Comparison of ENCODE assay signal across 10 cellular contexts in genomic region chr2:20667531-20668401, GRCh38. TPM values are rescaled to one million over a fixed set of nuclear protein-coding genes. Genes with fewer than 3 reads are reported as not detected.
A peak's percentile ranks its signal among the peaks of the same experiment; 100 is the strongest.
DNase-seq lines count a peak whose midpoint lies in the region; ATAC-seq, FAIRE-seq and TF ChIP-seq lines count a peak whose summit lies in the region.
"Had no signal": no experiment of that assay in that cellular context is flagged by ENCODE, and none has a peak within 500 bp of the region (broad histone marks: within the 10 kb centered on the region; RNA-seq: fewer than 3 reads in every experiment).

No MANE protein-coding gene starts in this region.

- H3K36me3 Mint-ChIP-seq in activated CD8-positive, alpha-beta T cell treated with anti-CD3 and anti-CD28 coated beads for 36 hours (ENCODE audit: low read depth): no peaks in the 10 kb centered on the region
- H3K36me3 Mint-ChIP-seq in activated CD8-positive, alpha-beta T cell treated with anti-CD3 and anti-CD28 coated beads, Interleukin-2, amount 10 ng/mL, durations not matched to agents 7 days and 5 days (ENCODE audit: low read depth): no peaks in the 10 kb centered on the region
- no peaks in the 10 kb centered on the region for H3K36me3 Mint-ChIP-seq in activated T-helper 2 cell treated with anti-CD3 and anti-CD28 coated beads, Interferon-gamma antibody, Interleukin-2, Interleukin-4, amounts not matched to agents 10 μg/mL and 5 μg/mL and 100 μg/mL, durations not matched to agents 14 hours and 24 hours and 36 hours (ENCODE audit: low read depth)
- H3K36me3 Mint-ChIP-seq: activated naive CD8-positive, alpha-beta T cell treated with anti-CD3 and anti-CD28 coated beads, Interleukin-2, amount 10 ng/mL, durations not matched to agents 7 days and 5 days had no signal

- H3K27me3 Mint-ChIP-seq in activated CD8-positive, alpha-beta T cell treated with anti-CD3 and anti-CD28 coated beads for 36 hours: peaks cover 69% of the 10 kb centered on the region
- peaks cover 68% of the 10 kb centered on the region for H3K27me3 Mint-ChIP-seq in activated CD8-positive, alpha-beta T cell treated with anti-CD3 and anti-CD28 coated beads, Interleukin-2, amount 10 ng/mL, durations not matched to agents 7 days and 5 days (ENCODE audit: low read depth)
- peaks cover 60% of the 10 kb centered on the region for H3K27me3 Mint-ChIP-seq in activated T-helper 2 cell treated with anti-CD3 and anti-CD28 coated beads, Interferon-gamma antibody, Interleukin-2, Interleukin-4, amounts not matched to agents 10 μg/mL and 5 μg/mL and 100 μg/mL, durations not matched to agents 14 hours and 24 hours and 36 hours (ENCODE audit: low read depth)

- H3K4me3 ChIP-seq in kidney (ENCODE audit: low read length in 2 of 2) (peak overlapping the region; percentile 61 to 66), thymus (ENCODE audit: low read length) (peak overlapping the region; percentile 33), thyroid gland (replicated peaks in 1 of 3) (no peak overlapping the region)

- peak overlapping the region; percentile 28 for H3K4me3 Mint-ChIP-seq in activated CD8-positive, alpha-beta T cell treated with anti-CD3 and anti-CD28 coated beads for 36 hours
- no peak overlapping the region for H3K4me3 Mint-ChIP-seq in activated CD8-positive, alpha-beta T cell treated with anti-CD3 and anti-CD28 coated beads, Interleukin-2, amount 10 ng/mL, durations not matched to agents 7 days and 5 days
- peak overlapping the region; percentile 49 for H3K4me3 Mint-ChIP-seq in activated T-helper 2 cell treated with anti-CD3 and anti-CD28 coated beads, Interferon-gamma antibody, Interleukin-2, Interleukin-4, amounts not matched to agents 10 μg/mL and 5 μg/mL and 100 μg/mL, durations not matched to agents 14 hours and 24 hours and 36 hours (ENCODE audit: low read depth)
- H3K4me3 Mint-ChIP-seq: activated naive CD8-positive, alpha-beta T cell treated with anti-CD3 and anti-CD28 coated beads, Interleukin-2, amount 10 ng/mL, durations not matched to agents 7 days and 5 days had no signal

- H3K4me1 Mint-ChIP-seq in activated CD8-positive, alpha-beta T cell treated with anti-CD3 and anti-CD28 coated beads for 36 hours (ENCODE audit: low read depth): peaks cover 16% of the 10 kb centered on the region
- H3K4me1 Mint-ChIP-seq in activated CD8-positive, alpha-beta T cell treated with anti-CD3 and anti-CD28 coated beads, Interleukin-2, amount 10 ng/mL, durations not matched to agents 7 days and 5 days (ENCODE audit: low read depth): peaks cover 14% of the 10 kb centered on the region
- H3K4me1 Mint-ChIP-seq in activated T-helper 2 cell treated with anti-CD3 and anti-CD28 coated beads, Interferon-gamma antibody, Interleukin-2, Interleukin-4, amounts not matched to agents 10 μg/mL and 5 μg/mL and 100 μg/mL, durations not matched to agents 14 hours and 24 hours and 36 hours (ENCODE audit: low read depth): no peaks in the 10 kb centered on the region

- H3K36me3 ChIP-seq in kidney (ENCODE audit: control insufficient read depth in 1 of 2, insufficient read depth in 2 of 2, low read length in 2 of 2) (no peaks in the 10 kb centered on the region), thymus (ENCODE audit: control insufficient read depth, insufficient read depth) (no peaks in the 10 kb centered on the region), thyroid gland (no peaks in the 10 kb centered on the region)

- no peak for ATAC-seq in activated CD8-positive, alpha-beta T cell treated with anti-CD3 and anti-CD28 coated beads for 36 hours
- no peak for ATAC-seq in activated CD8-positive, alpha-beta T cell treated with anti-CD3 and anti-CD28 coated beads, Interleukin-2, amount 10 ng/mL, durations not matched to agents 7 days and 5 days

- TF ChIP-seq CTCF in activated CD8-positive, alpha-beta T cell treated with anti-CD3 and anti-CD28 coated beads for 36 hours (IDR thresholded peaks at IDR 0.05): no peak
- TF ChIP-seq CTCF in kidney (IDR thresholded peaks at IDR 0.05; ENCODE audit: borderline replicate concordance, extremely low read depth, insufficient read depth) (no peak), thyroid gland (IDR thresholded peaks at IDR 0.05) (no peak)

- H3K27ac ChIP-seq in kidney (ENCODE audit: low read depth in 2 of 2, low read length in 2 of 2): peak overlapping the region; percentile 6 to 53
- no peak overlapping the region for H3K27ac ChIP-seq in thymus (ENCODE audit: low read depth)
- no peak overlapping the region for H3K27ac ChIP-seq in thyroid gland
- H3K27ac ChIP-seq: KMS-11 had no signal

- TF ChIP-seq POLR2A in thyroid gland (IDR thresholded peaks at IDR 0.05): no peak

- no peak for DNase-seq in activated CD8-positive, alpha-beta T cell treated with anti-CD3 and anti-CD28 coated beads for 36 hours
- DNase-seq in activated CD8-positive, alpha-beta T cell treated with anti-CD3 and anti-CD28 coated beads, Interleukin-2, amount 10 ng/mL, durations not matched to agents 7 days and 5 days: no peak
- DNase-seq in activated T-helper 2 cell treated with anti-CD3 and anti-CD28 coated beads, Interferon-gamma antibody, Interleukin-2, Interleukin-4, amounts not matched to agents 10 μg/mL and 5 μg/mL and 100 μg/mL, durations not matched to agents 14 hours and 24 hours and 36 hours (ENCODE audit: low spot score): no peak
- DNase-seq in kidney (peak; percentile 80), GM19240 (ENCODE audit: insufficient read length, low spot score) (no peak), thyroid gland (no peak)
- no peak for DNase-seq in stimulated activated CD4-positive, alpha-beta T cell treated with anti-CD3 and anti-CD28 coated beads, Interleukin-4, amount 100 ng/mL, for 1 hour
- DNase-seq: activated naive CD8-positive, alpha-beta T cell treated with anti-CD3 and anti-CD28 coated beads, Interleukin-2, amount 10 ng/mL, durations not matched to agents 7 days and 5 days had no signal

- intact Hi-C loops in activated CD8-positive, alpha-beta T cell treated with anti-CD3 and anti-CD28 coated beads for 36 hours (cut with micrococcal nuclease): no loop called here
- intact Hi-C loops in activated T-helper 2 cell treated with anti-CD3 and anti-CD28 coated beads, Interferon-gamma antibody, Interleukin-2, Interleukin-4, amounts not matched to agents 10 μg/mL and 5 μg/mL and 100 μg/mL, durations not matched to agents 14 hours and 24 hours and 36 hours (cut with micrococcal nuclease): loop anchor here (5.0 to 10.0 kb wide), 2 partner anchors 447 to 1315 kb away; no protein-coding TSS in a partner anchor
- intact Hi-C loops in kidney (cut with DNase I): no loop called here
- intact Hi-C loops in thyroid gland (cut with DNase I): no loop called here

- POLR2A ChIA-PET in activated CD8-positive, alpha-beta T cell treated with anti-CD3 and anti-CD28 coated beads for 36 hours (lab: Charles Lee): interaction anchor here (0.6 kb wide), 1 partner anchor 97 kb away, joined by 3 read pairs; no protein-coding TSS in a partner anchor
- POLR2A ChIA-PET in activated CD8-positive, alpha-beta T cell treated with anti-CD3 and anti-CD28 coated beads, Interleukin-2, amount 10 ng/mL, durations not matched to agents 7 days and 5 days (lab: Charles Lee): no interaction called here

- no peaks in the 10 kb centered on the region for H3K9me3 Mint-ChIP-seq in activated CD8-positive, alpha-beta T cell treated with anti-CD3 and anti-CD28 coated beads for 36 hours
- H3K9me3 Mint-ChIP-seq in activated CD8-positive, alpha-beta T cell treated with anti-CD3 and anti-CD28 coated beads, Interleukin-2, amount 10 ng/mL, durations not matched to agents 7 days and 5 days (ENCODE audit: insufficient read depth): no peaks in the 10 kb centered on the region
- H3K9me3 Mint-ChIP-seq in activated T-helper 2 cell treated with anti-CD3 and anti-CD28 coated beads, Interferon-gamma antibody, Interleukin-2, Interleukin-4, amounts not matched to agents 10 μg/mL and 5 μg/mL and 100 μg/mL, durations not matched to agents 14 hours and 24 hours and 36 hours: no peaks in the 10 kb centered on the region
- H3K9me3 Mint-ChIP-seq: activated naive CD8-positive, alpha-beta T cell treated with anti-CD3 and anti-CD28 coated beads, Interleukin-2, amount 10 ng/mL, durations not matched to agents 7 days and 5 days had no signal

- H3K4me1 ChIP-seq in kidney (ENCODE audit: control insufficient read depth in 1 of 2, insufficient read depth in 1 of 2, low read depth in 1 of 2, low read length in 2 of 2) (peaks cover 13 to 24% of the 10 kb centered on the region in 2 donors), thymus (ENCODE audit: control insufficient read depth, insufficient read depth, low read length) (no peaks in the 10 kb centered on the region), thyroid gland (peaks cover 20 to 32% of the 10 kb centered on the region in 2 donors)

- CTCF ChIA-PET in activated CD8-positive, alpha-beta T cell treated with anti-CD3 and anti-CD28 coated beads for 36 hours (lab: Charles Lee): no interaction called here
- CTCF ChIA-PET in activated CD8-positive, alpha-beta T cell treated with anti-CD3 and anti-CD28 coated beads, Interleukin-2, amount 10 ng/mL, durations not matched to agents 7 days and 5 days (lab: Charles Lee): interaction anchor here (0.8 to 1.6 kb wide), 2 partner anchors 221 to 294 kb away, joined by 3 to 5 read pairs; partner anchors contain the start of gene RHOB

- no peaks in the 10 kb centered on the region for H3K9me3 ChIP-seq in kidney (ENCODE audit: control insufficient read depth in 1 of 2, low read length in 2 of 2)
- no peaks in the 10 kb centered on the region for H3K9me3 ChIP-seq in thymus (ENCODE audit: control insufficient read depth)
- H3K9me3 ChIP-seq in thyroid gland: no peaks in the 10 kb centered on the region

- H3K27me3 ChIP-seq in thymus (ENCODE audit: control insufficient read depth, insufficient read depth): peaks cover 86% of the 10 kb centered on the region
- peaks cover 55% of the 10 kb centered on the region for H3K27me3 ChIP-seq in thyroid gland

- H3K27ac Mint-ChIP-seq in activated CD8-positive, alpha-beta T cell treated with anti-CD3 and anti-CD28 coated beads for 36 hours: no peak overlapping the region
- no peak overlapping the region for H3K27ac Mint-ChIP-seq in activated CD8-positive, alpha-beta T cell treated with anti-CD3 and anti-CD28 coated beads, Interleukin-2, amount 10 ng/mL, durations not matched to agents 7 days and 5 days
- H3K27ac Mint-ChIP-seq in activated T-helper 2 cell treated with anti-CD3 and anti-CD28 coated beads, Interferon-gamma antibody, Interleukin-2, Interleukin-4, amounts not matched to agents 10 μg/mL and 5 μg/mL and 100 μg/mL, durations not matched to agents 14 hours and 24 hours and 36 hours: no peak overlapping the region
- H3K27ac Mint-ChIP-seq: activated naive CD8-positive, alpha-beta T cell treated with anti-CD3 and anti-CD28 coated beads, Interleukin-2, amount 10 ng/mL, durations not matched to agents 7 days and 5 days had no signal

- FAIRE-seq in kidney (lab: Jason Lieb, UNC): no peak

- peak overlapping the region; percentile 41 to 73 for H3K9ac ChIP-seq in kidney (ENCODE audit: low read length in 2 of 2)
- H3K9ac ChIP-seq: KMS-11 had no signal

- 28% methylated on average over 39 of the region's 39 CpGs for WGBS in thymus
- 28 to 49% methylated on average over 16 to 31 of the region's 39 CpGs for WGBS in thyroid gland, 2 donors

RNA-seq across cellular contexts. Expression of gene GDF7, which starts 0.8 kb away (rescaled TPM):
- total RNA-seq in activated CD8-positive, alpha-beta T cell treated with anti-CD3 and anti-CD28 coated beads for 36 hours: not detected
- total RNA-seq in activated CD8-positive, alpha-beta T cell treated with anti-CD3 and anti-CD28 coated beads, Interleukin-2, amount 10 ng/mL, durations not matched to agents 7 days and 5 days: not detected
- 0.05 and 0.11 TPM in 2 replicates for total RNA-seq in activated T-helper 2 cell treated with anti-CD3 and anti-CD28 coated beads, Interferon-gamma antibody, Interleukin-2, Interleukin-4, amounts not matched to agents 10 μg/mL and 5 μg/mL and 100 μg/mL, durations not matched to agents 14 hours and 24 hours and 36 hours
- total RNA-seq in kidney (12.5 TPM), thyroid gland (under 1 TPM; under 0.01 to 0.42 (median 0.13) TPM)
- polyA plus RNA-seq in kidney (ENCODE audit: insufficient read depth, low read depth, low replicate concordance) (1.8 TPM), thymus (0.34 TPM)
- total RNA-seq: activated naive CD8-positive, alpha-beta T cell treated with anti-CD3 and anti-CD28 coated beads, Interleukin-2, amount 10 ng/mL, durations not matched to agents 7 days and 5 days had no signal

RNA-seq across cellular contexts. Expression of gene HS1BP3, which starts 16.9 kb away (rescaled TPM):
- 1 to 10 TPM; 6.5 to 7.9 TPM for total RNA-seq in activated CD8-positive, alpha-beta T cell treated with anti-CD3 and anti-CD28 coated beads for 36 hours
- total RNA-seq in activated CD8-positive, alpha-beta T cell treated with anti-CD3 and anti-CD28 coated beads, Interleukin-2, amount 10 ng/mL, durations not matched to agents 7 days and 5 days: 10 to 100 TPM; 10.5 to 11.2 TPM
- total RNA-seq in activated T-helper 2 cell treated with anti-CD3 and anti-CD28 coated beads, Interferon-gamma antibody, Interleukin-2, Interleukin-4, amounts not matched to agents 10 μg/mL and 5 μg/mL and 100 μg/mL, durations not matched to agents 14 hours and 24 hours and 36 hours: 11.5 and 11.9 TPM in 2 replicates
- total RNA-seq in kidney (35.5 TPM), thyroid gland (10 to 100 TPM; 30.8 to 42.7 (median 41.7) TPM)
- polyA plus RNA-seq in kidney (ENCODE audit: insufficient read depth, low read depth, low replicate concordance) (37.5 TPM), thymus (17.4 TPM)

Comparison
In these comparisons a context has a peak if more than half of its experiments do, and no peak if none do; other contexts are left out.
1. H3K27ac ChIP-seq: peak in kidney (2 of 2); none in thymus (single experiment) and thyroid gland (0 of 3).
2. H3K4me3 ChIP-seq: peak in kidney (2 of 2) and thymus (single experiment); none in thyroid gland (0 of 3).